18 cellular contexts compared by ENCODE assay signal in the genomic region with DNA sequence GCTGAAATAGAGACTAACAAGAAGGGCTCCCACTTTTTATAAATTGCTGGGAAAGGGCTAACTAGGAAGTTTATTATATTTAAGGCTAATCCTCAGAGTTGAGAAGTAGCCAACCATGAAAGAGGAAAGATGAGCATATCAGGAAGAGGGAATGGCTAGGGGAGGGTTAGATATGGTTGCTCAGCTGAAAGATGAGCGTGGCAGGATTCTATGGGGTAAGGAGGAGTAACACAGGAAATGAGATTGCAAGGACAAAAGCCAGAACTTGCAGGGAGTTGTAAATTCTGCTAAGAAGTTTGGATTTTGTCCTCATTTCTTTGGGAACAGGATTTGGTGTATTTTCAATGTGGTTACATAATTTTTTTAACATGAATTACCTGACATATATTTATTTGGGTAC.
A peak's percentile ranks its signal among the peaks of the same experiment; 100 is the strongest.
DNase-seq lines count a peak whose midpoint lies in the region; ATAC-seq, FAIRE-seq and TF ChIP-seq lines count a peak whose summit lies in the region.
"Had no signal": no experiment of that assay in that cellular context is flagged by ENCODE, and none has a peak within 500 bp of the region (broad histone marks: within the 10 kb centered on the region; RNA-seq: fewer than 3 reads in every experiment).

No MANE protein-coding gene starts in this region.

- intact Hi-C loops in body of pancreas (cut with DNase I), result no loop called here

- H3K4me3 ChIP-seq in epithelial cell of esophagus (ENCODE audit: low read length) (no peak overlapping the region), body of pancreas (no peak overlapping the region), WERI-Rb-1 (ENCODE audit: low read depth, low read length) (no peak overlapping the region)
- H3K4me3 ChIP-seq: A549 had no signal

- FAIRE-seq in RCC 7860 (lab: Jason Lieb, UNC), result no peak
- FAIRE-seq: A549 had no signal

- peak; percentile 15 for DNase-seq in EH (ENCODE audit: low read depth)
- peak; percentile 46 to 54 for DNase-seq in NCI-H526 (lab: John Stamatoyannopoulos, UW)
- peak; percentile 10 for DNase-seq in epithelial cell of esophagus (ENCODE audit: low read depth)
- DNase-seq in left kidney (ENCODE audit: low read depth, low spot score), result peak; percentile 39
- no peak for DNase-seq in body of pancreas
- no peak for DNase-seq in RCC 7860 (ENCODE audit: low spot score)
- no peak for DNase-seq in activated CD4-positive, CD25-positive, alpha-beta regulatory T cell (lab: John Stamatoyannopoulos, UW)
- DNase-seq in WERI-Rb-1, result no peak
- DNase-seq: C1 segment of cervical spinal cord; HFFc6; NCI-H1105; NCI-H1694 treated with DMSO at 0.1 percent for 48 hours; NCI-H2107; NCI-H2227 treated with DMSO at 0.1 percent for 48 hours; NCI-H524 treated with DMSO at 0.1 percent for 48 hours; NK-92 treated with Interleukin-12 subunit alpha and Interleukin-12 subunit beta, amount 100 ng/mL, for 24 hours; SHP77 treated with DMSO at 0.1 percent for 48 hours had no signal

- H3K9me3 ChIP-seq in body of pancreas (no peaks in the 10 kb centered on the region), WERI-Rb-1 (ENCODE audit: severe bottlenecking) (peaks cover 2% of the 10 kb centered on the region)
- H3K9me3 ChIP-seq: A549 had no signal

- H3K27me3 ChIP-seq in body of pancreas (no peaks in the 10 kb centered on the region), WERI-Rb-1 (ENCODE audit: insufficient read depth, low read depth, severe bottlenecking) (no peaks in the 10 kb centered on the region)

- no peak for TF ChIP-seq POLR2A in body of pancreas (IDR thresholded peaks at IDR 0.05)

- no peaks in the 10 kb centered on the region for H3K4me1 ChIP-seq in body of pancreas

- H3K27ac ChIP-seq in body of pancreas (no peak overlapping the region), WERI-Rb-1 (no peak overlapping the region)
- H3K27ac ChIP-seq: A549 had no signal

- ATAC-seq in body of pancreas, result no peak
- ATAC-seq: A549 had no signal

- no peaks in the 10 kb centered on the region for H3K36me3 ChIP-seq in body of pancreas (replicated peaks in 1 of 2; ENCODE audit: insufficient read depth in 1 of 2, low read depth in 2 of 2)
- no peaks in the 10 kb centered on the region for H3K36me3 ChIP-seq in WERI-Rb-1

- WGBS in body of pancreas, 2 donors, result 72 to 79% methylated on average over 1 of the region's 1 CpG

- TF ChIP-seq CTCF in epithelial cell of esophagus (IDR thresholded peaks at IDR 0.05; ENCODE audit: insufficient read depth, low read depth, low read length, missing control alignments) (no peak), body of pancreas (IDR thresholded peaks at IDR 0.05) (no peak), WERI-Rb-1 (IDR thresholded peaks at IDR 0.05; ENCODE audit: low read depth, low read length) (no peak)

Comparison
In these comparisons a context has a peak if more than half of its experiments do, and no peak if none do; other contexts are left out.
1. DNase-seq: peak in EH (single experiment), NCI-H526 (2 of 2), epithelial cell of esophagus (single experiment) and left kidney (single experiment); none in body of pancreas (0 of 4), RCC 7860 (single experiment), activated CD4-positive, CD25-positive, alpha-beta regulatory T cell (0 of 4) and WERI-Rb-1 (single experiment).